ENCODE assay signal across 10 cellular contexts in the genomic region with DNA sequence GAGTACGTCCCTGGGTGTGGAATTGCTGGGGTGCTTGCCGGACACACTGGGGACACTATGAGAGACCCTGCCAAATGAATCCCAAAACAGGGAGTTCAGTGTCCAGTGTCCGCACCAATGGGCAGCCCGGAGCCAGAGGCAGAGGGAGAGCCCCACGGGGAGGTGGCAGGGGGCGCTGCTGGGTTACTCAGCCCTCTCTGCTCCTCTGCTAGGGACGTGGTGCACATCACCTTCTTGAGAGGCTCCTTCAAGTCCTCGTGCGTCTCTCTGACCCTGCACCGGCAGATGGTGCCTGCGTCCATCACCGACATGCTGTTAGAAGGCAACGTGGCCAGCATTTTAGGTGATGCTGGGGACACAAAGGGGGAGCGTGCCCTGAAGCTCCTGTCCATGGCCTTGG. TPM values are rescaled to one million over a fixed set of nuclear protein-coding genes. Genes with fewer than 3 reads are reported as not detected.
A peak's percentile ranks its signal among the peaks of the same experiment; 100 is the strongest.
DNase-seq lines count a peak whose midpoint lies in the region; ATAC-seq and TF ChIP-seq lines count a peak whose summit lies in the region.
"Had no signal": no experiment of that assay in that cellular context is flagged by ENCODE, and none has a peak within 500 bp of the region (broad histone marks: within the 10 kb centered on the region; RNA-seq: fewer than 3 reads in every experiment).

No MANE protein-coding gene starts in this region.

- H3K27ac ChIP-seq in 22Rv1 (no peak overlapping the region), PC-3 (ENCODE audit: low read length) (no peak overlapping the region)

- H3F3A ChIP-seq in PC-3 (ENCODE audit: low read length, unreplicated experiment): no peaks in the 10 kb centered on the region

- no peaks in the 10 kb centered on the region for H3K9me3 ChIP-seq in PC-3 (ENCODE audit: low read length)

- peak; percentile 82 for ATAC-seq in PC-3
- no peak for ATAC-seq in HG02870 (IDR thresholded peaks at IDR 0.05; ENCODE audit: unreplicated experiment)

- peak; percentile 51 for DNase-seq in GM03348 (ENCODE audit: low spot score)
- peak; percentile 23 for DNase-seq in PC-3
- peak; percentile 28 for DNase-seq in fibroblast of mammary gland (ENCODE audit: low read depth)
- no peak for DNase-seq in NOMO-1 treated with DMSO at 0.1 percent for 48 hours (lab: John Stamatoyannopoulos, UW; ENCODE audit: unreplicated experiment)
- no peak for DNase-seq in activated naive CD4-positive, alpha-beta T cell treated with anti-CD3 and anti-CD28 coated beads, Interleukin-2, amount 50 U/mL, for 16 hours
- DNase-seq in mucosa of gallbladder (ENCODE audit: low spot score): no peak
- DNase-seq: activated T-cell treated with anti-CD3 and anti-CD28 coated beads, Interleukin-2, amount 50 U/mL, for 24 hours; midbrain had no signal

- H2AFZ ChIP-seq in PC-3 (ENCODE audit: low read length): no peak overlapping the region

- no peak overlapping the region for H3K9ac ChIP-seq in PC-3 (ENCODE audit: low read length)

- H3K79me2 ChIP-seq in PC-3 (ENCODE audit: low read length): no peaks in the 10 kb centered on the region

- no peak overlapping the region for H3K4me2 ChIP-seq in PC-3 (ENCODE audit: low read length)

- no peak overlapping the region for H3K4me3 ChIP-seq in PC-3 (ENCODE audit: low read length)
- no peak overlapping the region for H3K4me3 ChIP-seq in fibroblast of mammary gland (ENCODE audit: control insufficient read depth, low read depth, low read length)

- no peaks in the 10 kb centered on the region for H3K36me3 ChIP-seq in PC-3 (ENCODE audit: low read depth, low read length)

- no peaks in the 10 kb centered on the region for H3K27me3 ChIP-seq in PC-3 (ENCODE audit: low read length)

- no peaks in the 10 kb centered on the region for H3K4me1 ChIP-seq in PC-3 (ENCODE audit: insufficient read depth, low read length)

- POLR2A ChIA-PET in PC-3 (lab: Charles Lee; ENCODE audit: unreplicated experiment): no interaction called here

- CTCF ChIA-PET in PC-3 (lab: Charles Lee): no interaction called here

- H4K20me1 ChIP-seq in PC-3 (ENCODE audit: low read length): no peaks in the 10 kb centered on the region

- peak; percentile 33 for TF ChIP-seq CTCF in 22Rv1 (IDR thresholded peaks at IDR 0.05)
- peak; percentile 49 for TF ChIP-seq CTCF in PC-3 (conservative IDR thresholded peaks at IDR 0.05; ENCODE audit: low read depth, low read length)
- TF ChIP-seq CTCF in fibroblast of mammary gland (conservative IDR thresholded peaks at IDR 0.05; ENCODE audit: control insufficient read depth, insufficient read depth, low read depth, low read length): peak; percentile 33

- H3K9me2 ChIP-seq in PC-3 (replicated peaks; ENCODE audit: low read length): no peaks in the 10 kb centered on the region

- no TSS peak for BruUV-seq in PC-3 (replicated peaks; lab: Mats Ljungman, UMichigan)

- intact Hi-C loops in PC-3 (cut with micrococcal nuclease): no loop called here

RNA-seq across cellular contexts. Expression of gene STKLD1, which starts 20.8 kb away (rescaled TPM):
- total RNA-seq in PC-3 (2014; rRNA removed): 0.52 and 4.1 TPM in 2 replicates
- 1.1 TPM for total RNA-seq in mucosa of gallbladder

RNA-seq across cellular contexts. Expression of gene REXO4, which starts 20.9 kb away (rescaled TPM):
- total RNA-seq in PC-3 (2014; rRNA removed): 34.1 and 37.8 TPM in 2 replicates
- 27.5 TPM for total RNA-seq in mucosa of gallbladder

RNA-seq across cellular contexts. Expression of gene SURF4, which starts 21.1 kb away (rescaled TPM):
- total RNA-seq in PC-3 (2014; rRNA removed) (161 and 173 TPM in 2 replicates), mucosa of gallbladder (212 TPM)

RNA-seq across cellular contexts. Expression of gene ADAMTS13, which starts 25.2 kb away (rescaled TPM):
- total RNA-seq in PC-3 (2014; rRNA removed): 0.86 and 0.95 TPM in 2 replicates
- total RNA-seq in mucosa of gallbladder: 7.1 TPM

RNA-seq across cellular contexts. Expression of gene SURF2, which starts 40.6 kb away (rescaled TPM):
- total RNA-seq in PC-3 (2014; rRNA removed): 103 and 134 TPM in 2 replicates
- total RNA-seq in mucosa of gallbladder: 19.5 TPM

Comparison
In these comparisons a context has a peak if more than half of its experiments do, and no peak if none do; other contexts are left out.
1. DNase-seq: peak in GM03348 (single experiment), PC-3 (single experiment) and fibroblast of mammary gland (single experiment); none in NOMO-1 treated with DMSO at 0.1 percent for 48 hours (single experiment), activated naive CD4-positive, alpha-beta T cell treated with anti-CD3 and anti-CD28 coated beads, Interleukin-2, amount 50 U/mL, for 16 hours (single experiment) and mucosa of gallbladder (single experiment).
2. Peak in every context shown above with its lines, with median percentiles within 50 percentile points of each other: CTCF ChIP-seq.